Comparison of ENCODE assay signal across 10 cellular contexts in genomic region chr2:54602736-54603322, GRCh38.
DNase-seq lines count a peak whose midpoint lies in the region; TF ChIP-seq lines count a peak whose summit lies in the region.
"Had no signal": no experiment of that assay in that cellular context is flagged by ENCODE, and none has a peak within 500 bp of the region (broad histone marks: within the 10 kb centered on the region; RNA-seq: fewer than 3 reads in every experiment).

No MANE protein-coding gene starts in this region.

- no peak overlapping the region for H3K4me3 ChIP-seq in mesodermal cell (ENCODE audit: extremely low read depth, insufficient read depth, low read length, poor library complexity, severe bottlenecking)
- no peak overlapping the region for H3K4me3 ChIP-seq in thyroid gland (replicated peaks in 1 of 3)

- no peak for DNase-seq in activated CD4-positive, alpha-beta T cell treated with anti-CD3 and anti-CD28 coated beads, Interleukin-2, amount 10 ng/mL, durations not matched to agents 7 days and 5 days
- DNase-seq in activated CD4-positive, alpha-beta T cell treated with anti-CD3 and anti-CD28 coated beads for 48 hours, result no peak
- no peak for DNase-seq in thyroid gland
- no peak for DNase-seq in central memory CD4-positive, alpha-beta T cell
- no peak for DNase-seq in COLO829 (ENCODE audit: low spot score)
- DNase-seq in effector CD4-positive, alpha-beta T cell, result no peak
- DNase-seq: KG1; stimulated activated CD4-positive, alpha-beta T cell treated with anti-CD3 and anti-CD28 coated beads, Interleukin-12 subunit alpha, Interleukin-12 subunit beta, amount 100 ng/mL, for 4 hours had no signal

- H3K27me3 ChIP-seq in thyroid gland, result no peaks in the 10 kb centered on the region

- CTCF ChIA-PET in activated CD4-positive, alpha-beta T cell treated with anti-CD3 and anti-CD28 coated beads, Interleukin-2, amount 10 ng/mL, durations not matched to agents 7 days and 5 days (lab: Charles Lee), result interaction anchor here (1.1 to 1.4 kb wide), 3 partner anchors 23 to 44 kb away, joined by 3 read pairs; no protein-coding TSS in a partner anchor

- H3K4me1 Mint-ChIP-seq in activated CD4-positive, alpha-beta T cell treated with anti-CD3 and anti-CD28 coated beads, Interleukin-2, amount 10 ng/mL, durations not matched to agents 7 days and 5 days, result peaks cover 91% of the 10 kb centered on the region
- H3K4me1 Mint-ChIP-seq in brain, result peaks cover 73% of the 10 kb centered on the region

- no peaks in the 10 kb centered on the region for H3K9me3 ChIP-seq in mesodermal cell (ENCODE audit: control insufficient read depth, low read length)
- no peaks in the 10 kb centered on the region for H3K9me3 ChIP-seq in thyroid gland

- no peak for TF ChIP-seq POLR2A in thyroid gland (IDR thresholded peaks at IDR 0.05)

- peak overlapping the region; percentile 70 for H3K27ac Mint-ChIP-seq in activated CD4-positive, alpha-beta T cell treated with anti-CD3 and anti-CD28 coated beads, Interleukin-2, amount 10 ng/mL, durations not matched to agents 7 days and 5 days
- peak overlapping the region in 3 of 5 experiments; percentile 8 to 79 (median 54) for H3K27ac Mint-ChIP-seq in brain

- POLR2A ChIA-PET in activated CD4-positive, alpha-beta T cell treated with anti-CD3 and anti-CD28 coated beads, Interleukin-2, amount 10 ng/mL, durations not matched to agents 7 days and 5 days (lab: Charles Lee), result no interaction called here

- H3K4me1 ChIP-seq in mesodermal cell (ENCODE audit: control insufficient read depth, insufficient read depth, low read length, poor library complexity, severe bottlenecking) (peaks cover 41% of the 10 kb centered on the region), thyroid gland (peaks cover 49 to 75% of the 10 kb centered on the region in 2 donors)

- intact Hi-C loops in thyroid gland (cut with DNase I), result no loop called here

- no peaks in the 10 kb centered on the region for H3K27me3 Mint-ChIP-seq in activated CD4-positive, alpha-beta T cell treated with anti-CD3 and anti-CD28 coated beads, Interleukin-2, amount 10 ng/mL, durations not matched to agents 7 days and 5 days
- peaks cover 3% of the 10 kb centered on the region for H3K27me3 Mint-ChIP-seq in brain

- H3K9me3 Mint-ChIP-seq in activated CD4-positive, alpha-beta T cell treated with anti-CD3 and anti-CD28 coated beads, Interleukin-2, amount 10 ng/mL, durations not matched to agents 7 days and 5 days, result no peaks in the 10 kb centered on the region
- no peaks in the 10 kb centered on the region for H3K9me3 Mint-ChIP-seq in brain

- TF ChIP-seq CTCF in brain (conservative IDR thresholded peaks at IDR 0.05) (no peak), thyroid gland (IDR thresholded peaks at IDR 0.05) (no peak)

- no peak overlapping the region for H3K4me3 Mint-ChIP-seq in activated CD4-positive, alpha-beta T cell treated with anti-CD3 and anti-CD28 coated beads, Interleukin-2, amount 10 ng/mL, durations not matched to agents 7 days and 5 days
- peak overlapping the region in 1 of 5 experiments; percentile 19 for H3K4me3 Mint-ChIP-seq in brain

- 60 to 97% methylated on average over 2 to 3 of the region's 5 CpGs for WGBS in mesodermal cell (ENCODE audit: insufficient coverage in 2 of 2), 2 experiments
- WGBS in thyroid gland, 2 donors, result 68 to 77% methylated on average over 5 of the region's 5 CpGs

- peaks cover 61% of the 10 kb centered on the region for H3K36me3 Mint-ChIP-seq in activated CD4-positive, alpha-beta T cell treated with anti-CD3 and anti-CD28 coated beads, Interleukin-2, amount 10 ng/mL, durations not matched to agents 7 days and 5 days (ENCODE audit: low read depth)
- peaks cover 34% of the 10 kb centered on the region for H3K36me3 Mint-ChIP-seq in brain

- peak overlapping the region; percentile 49 for H3K27ac ChIP-seq in mesodermal cell (ENCODE audit: low read depth, low read length, severe bottlenecking)
- H3K27ac ChIP-seq in thyroid gland, result peak overlapping the region in 2 of 3 donors; percentile 51 to 71

- peaks cover 50% of the 10 kb centered on the region for H3K36me3 ChIP-seq in mesodermal cell (ENCODE audit: control insufficient read depth, insufficient read depth, low read length)
- H3K36me3 ChIP-seq in thyroid gland, result no peaks in the 10 kb centered on the region
